ENCODE assay signal across 8 cellular contexts in the genomic region with DNA sequence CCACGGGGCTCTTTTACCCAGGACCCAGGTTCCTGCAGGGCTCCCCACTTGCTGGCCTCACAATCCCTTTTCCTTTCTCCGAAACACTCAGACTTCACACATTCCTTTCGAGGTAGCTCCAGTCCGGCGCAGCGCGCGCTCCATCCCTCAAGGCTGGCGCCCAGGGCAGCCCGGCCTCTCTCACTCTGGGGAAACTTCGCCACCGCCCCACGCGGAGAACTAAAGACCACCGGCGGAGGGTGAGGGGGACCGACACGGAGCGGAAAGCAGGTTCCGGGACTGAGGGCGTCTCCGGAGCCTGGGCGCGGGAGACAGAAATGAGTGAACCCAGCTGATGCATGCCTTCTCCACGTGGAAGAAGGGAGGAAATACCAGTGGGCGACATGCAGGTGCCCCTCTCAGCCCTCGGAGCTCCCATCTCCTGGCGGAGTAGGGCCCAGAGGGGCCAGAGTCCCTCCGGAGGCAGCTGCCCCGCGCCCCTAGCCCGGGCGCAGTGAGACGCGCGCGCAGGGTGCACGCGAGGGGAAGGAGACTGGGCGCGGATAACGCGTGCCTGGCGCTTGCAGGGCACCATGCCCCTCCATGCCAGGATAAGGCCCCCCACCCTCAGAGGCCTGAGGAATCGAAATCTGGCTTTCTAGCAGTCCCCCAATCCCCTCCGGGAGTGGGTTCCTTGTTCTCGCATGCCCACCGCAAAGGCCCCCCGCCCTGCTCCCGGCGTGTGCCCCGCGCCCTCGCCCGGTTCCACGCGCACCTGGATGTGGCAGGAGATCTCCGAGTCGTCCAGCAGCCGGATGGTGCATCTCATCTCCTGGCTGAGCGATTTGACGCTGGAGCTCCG. TPM values are rescaled to one million over a fixed set of nuclear protein-coding genes. Genes with fewer than 3 reads are reported as not detected.
A peak's percentile ranks its signal among the peaks of the same experiment; 100 is the strongest.
DNase-seq lines count a peak whose midpoint lies in the region; ATAC-seq and TF ChIP-seq lines count a peak whose summit lies in the region.

No MANE protein-coding gene starts in this region.

- TF ChIP-seq CTCF in epithelial cell of esophagus (IDR thresholded peaks at IDR 0.05; ENCODE audit: insufficient read depth, low read depth, low read length, missing control alignments), result no peak

- H3K27ac ChIP-seq in muscle layer of duodenum (ENCODE audit: low read length), result no peak overlapping the region

- peaks cover 0 to 18% of the 10 kb centered on the region in 2 donors for H3K4me1 ChIP-seq in muscle layer of duodenum (ENCODE audit: control insufficient read depth in 1 of 2, insufficient read depth in 2 of 2, low read length in 2 of 2)

- CTCF ChIA-PET in T-cell (lab: Charles Lee), result no interaction called here

- POLR2A ChIA-PET in activated naive CD8-positive, alpha-beta T cell treated with anti-CD3 and anti-CD28 coated beads, Interleukin-2, amount 10 ng/mL, durations not matched to agents 7 days and 5 days (lab: Charles Lee), result interaction anchor here (0.5 kb wide), 1 partner anchor 169 kb away, joined by 4 read pairs; no protein-coding TSS in a partner anchor
- POLR2A ChIA-PET in T-cell (lab: Charles Lee), result no interaction called here

- H3K4me1 Mint-ChIP-seq in activated naive CD8-positive, alpha-beta T cell treated with anti-CD3 and anti-CD28 coated beads, Interleukin-2, amount 10 ng/mL, durations not matched to agents 7 days and 5 days, result peaks cover 4% of the 10 kb centered on the region
- H3K4me1 Mint-ChIP-seq in activated naive CD8-positive, alpha-beta T cell treated with anti-CD3 and anti-CD28 coated beads for 36 hours, result peaks cover 6% of the 10 kb centered on the region
- peaks cover 0 to 9% (median 8%) of the 10 kb centered on the region in 3 donors for H3K4me1 Mint-ChIP-seq in T-cell

- peak overlapping the region; percentile 35 for H3K4me3 Mint-ChIP-seq in activated naive CD8-positive, alpha-beta T cell treated with anti-CD3 and anti-CD28 coated beads, Interleukin-2, amount 10 ng/mL, durations not matched to agents 7 days and 5 days
- no peak overlapping the region for H3K4me3 Mint-ChIP-seq in activated naive CD8-positive, alpha-beta T cell treated with anti-CD3 and anti-CD28 coated beads for 36 hours
- H3K4me3 Mint-ChIP-seq in T-cell, result no peak overlapping the region

- H3K4me3 ChIP-seq in epithelial cell of esophagus (ENCODE audit: low read length), result peak overlapping the region; percentile 1
- peak overlapping the region; percentile 49 to 84 for H3K4me3 ChIP-seq in muscle layer of duodenum (ENCODE audit: low read depth in 1 of 2, low read length in 2 of 2)

- H3K9me3 Mint-ChIP-seq in activated naive CD8-positive, alpha-beta T cell treated with anti-CD3 and anti-CD28 coated beads, Interleukin-2, amount 10 ng/mL, durations not matched to agents 7 days and 5 days, result no peaks in the 10 kb centered on the region
- no peaks in the 10 kb centered on the region for H3K9me3 Mint-ChIP-seq in activated naive CD8-positive, alpha-beta T cell treated with anti-CD3 and anti-CD28 coated beads for 36 hours
- H3K9me3 Mint-ChIP-seq in T-cell, result no peaks in the 10 kb centered on the region

- ATAC-seq in activated naive CD8-positive, alpha-beta T cell treated with anti-CD3 and anti-CD28 coated beads, Interleukin-2, amount 10 ng/mL, durations not matched to agents 7 days and 5 days (ENCODE audit: low read depth), result no peak
- ATAC-seq in GM18858 (IDR thresholded peaks at IDR 0.05; ENCODE audit: unreplicated experiment) (no peak), T-cell (replicated peaks in 1 of 4) (no peak)

- peak; percentile 29 for DNase-seq in activated naive CD8-positive, alpha-beta T cell treated with anti-CD3 and anti-CD28 coated beads, Interleukin-2, amount 10 ng/mL, durations not matched to agents 7 days and 5 days
- DNase-seq in activated naive CD8-positive, alpha-beta T cell treated with anti-CD3 and anti-CD28 coated beads for 36 hours, result no peak
- DNase-seq in epithelial cell of esophagus (ENCODE audit: low read depth), result peak; percentile 7
- no peak for DNase-seq in HuH-7.5 (ENCODE audit: low spot score)
- DNase-seq in COR-L47 (lab: John Stamatoyannopoulos, UW), result no peak
- DNase-seq in T-cell, result no peak

- no peaks in the 10 kb centered on the region for H3K9me3 ChIP-seq in muscle layer of duodenum (ENCODE audit: control insufficient read depth in 1 of 2, low read length in 2 of 2)

- H3K27me3 Mint-ChIP-seq in activated naive CD8-positive, alpha-beta T cell treated with anti-CD3 and anti-CD28 coated beads, Interleukin-2, amount 10 ng/mL, durations not matched to agents 7 days and 5 days, result peaks cover 37% of the 10 kb centered on the region
- H3K27me3 Mint-ChIP-seq in activated naive CD8-positive, alpha-beta T cell treated with anti-CD3 and anti-CD28 coated beads for 36 hours, result peaks cover 41% of the 10 kb centered on the region
- H3K27me3 Mint-ChIP-seq in T-cell, result peaks cover 32 to 37% of the 10 kb centered on the region in 2 donors

- no peaks in the 10 kb centered on the region for H3K36me3 Mint-ChIP-seq in activated naive CD8-positive, alpha-beta T cell treated with anti-CD3 and anti-CD28 coated beads, Interleukin-2, amount 10 ng/mL, durations not matched to agents 7 days and 5 days
- H3K36me3 Mint-ChIP-seq in activated naive CD8-positive, alpha-beta T cell treated with anti-CD3 and anti-CD28 coated beads for 36 hours, result peaks cover 3% of the 10 kb centered on the region
- H3K36me3 Mint-ChIP-seq in T-cell, result peaks cover 4% of the 10 kb centered on the region

- H3K36me3 ChIP-seq in muscle layer of duodenum (ENCODE audit: control insufficient read depth in 1 of 2, insufficient read depth in 2 of 2, low read length in 2 of 2), result no peaks in the 10 kb centered on the region

- no peak overlapping the region for H3K27ac Mint-ChIP-seq in activated naive CD8-positive, alpha-beta T cell treated with anti-CD3 and anti-CD28 coated beads, Interleukin-2, amount 10 ng/mL, durations not matched to agents 7 days and 5 days
- no peak overlapping the region for H3K27ac Mint-ChIP-seq in activated naive CD8-positive, alpha-beta T cell treated with anti-CD3 and anti-CD28 coated beads for 36 hours
- no peak overlapping the region for H3K27ac Mint-ChIP-seq in T-cell

- H3K27me3 ChIP-seq in muscle layer of duodenum (ENCODE audit: low read depth, low read length), result peaks cover 7% of the 10 kb centered on the region

RNA-seq across cellular contexts. Expression of a gene that starts 0.7 kb away (rescaled TPM):
- 1 to 10 TPM; 1.2 TPM for total RNA-seq in activated naive CD8-positive, alpha-beta T cell treated with anti-CD3 and anti-CD28 coated beads, Interleukin-2, amount 10 ng/mL, durations not matched to agents 7 days and 5 days
- under 1 TPM; 0.52 to 0.80 TPM for total RNA-seq in activated naive CD8-positive, alpha-beta T cell treated with anti-CD3 and anti-CD28 coated beads for 36 hours
- total RNA-seq in T-cell, result 1 to 10 TPM in 1 of 5 donors, under 1 TPM in 4; 0.35 to 1.2 (median 0.55) TPM

Comparison
In these comparisons a context has a peak if more than half of its experiments do, and no peak if none do; other contexts are left out.
1. DNase-seq: peak in activated naive CD8-positive, alpha-beta T cell treated with anti-CD3 and anti-CD28 coated beads, Interleukin-2, amount 10 ng/mL, durations not matched to agents 7 days and 5 days (single experiment) and epithelial cell of esophagus (single experiment); none in activated naive CD8-positive, alpha-beta T cell treated with anti-CD3 and anti-CD28 coated beads for 36 hours (single experiment), HuH-7.5 (single experiment), COR-L47 (single experiment) and T-cell (0 of 34).